In the genomic region with DNA sequence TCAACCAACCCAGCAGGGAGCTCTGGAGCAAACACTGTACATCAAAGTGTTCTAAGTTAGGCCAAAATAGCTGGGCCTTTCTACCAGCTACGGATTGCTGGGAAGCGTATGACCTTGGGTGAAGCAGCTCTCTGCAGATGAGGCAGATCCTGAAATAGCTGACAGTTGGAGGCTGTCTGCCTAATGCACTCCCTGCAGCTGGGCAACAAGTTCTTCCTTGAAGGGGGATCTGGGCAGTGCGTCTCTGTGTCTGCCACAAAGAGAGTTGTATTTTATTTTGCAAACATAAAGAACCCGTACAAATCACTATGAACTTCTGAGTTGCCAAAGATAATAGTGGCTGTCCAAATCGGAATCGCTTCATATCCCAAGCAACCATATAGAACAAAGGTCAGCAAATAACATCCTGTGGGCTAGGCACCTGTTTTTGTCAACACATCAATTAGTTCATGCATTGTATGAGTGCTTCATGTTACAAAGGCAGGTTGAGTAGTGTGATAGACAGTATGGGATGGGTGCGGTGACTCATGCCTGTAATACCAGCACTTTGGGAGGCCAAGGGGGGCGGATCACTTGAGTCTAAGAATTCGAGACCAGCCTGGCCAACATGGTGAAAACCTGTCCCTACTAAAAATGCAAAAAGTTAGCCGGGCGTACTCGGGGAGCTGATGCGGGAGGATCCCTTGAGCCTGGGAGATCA, we compare ENCODE assay signal across 3 cellular contexts.
TF ChIP-seq lines count a peak whose summit lies in the region.

No MANE protein-coding gene starts in this region.

TF ChIP-seq in HCT116, 20 proteins besides CTCF, POLR2A, EP300 and RAD21:
- TF ChIP-seq FOSL1 (IDR thresholded peaks at IDR 0.05; ENCODE audit: low read depth) (peak; percentile 34; the same call in 1 of the 2 replicates), JUND (IDR thresholded peaks at IDR 0.05) (peak; percentile 22; the same call in 1 of the 2 replicates), SP1 (IDR thresholded peaks at IDR 0.05; ENCODE audit: low read depth) (no peak), CEBPB (IDR thresholded peaks at IDR 0.05; ENCODE audit: low read depth) (no peak)
- TF ChIP-seq, protein P1, sequence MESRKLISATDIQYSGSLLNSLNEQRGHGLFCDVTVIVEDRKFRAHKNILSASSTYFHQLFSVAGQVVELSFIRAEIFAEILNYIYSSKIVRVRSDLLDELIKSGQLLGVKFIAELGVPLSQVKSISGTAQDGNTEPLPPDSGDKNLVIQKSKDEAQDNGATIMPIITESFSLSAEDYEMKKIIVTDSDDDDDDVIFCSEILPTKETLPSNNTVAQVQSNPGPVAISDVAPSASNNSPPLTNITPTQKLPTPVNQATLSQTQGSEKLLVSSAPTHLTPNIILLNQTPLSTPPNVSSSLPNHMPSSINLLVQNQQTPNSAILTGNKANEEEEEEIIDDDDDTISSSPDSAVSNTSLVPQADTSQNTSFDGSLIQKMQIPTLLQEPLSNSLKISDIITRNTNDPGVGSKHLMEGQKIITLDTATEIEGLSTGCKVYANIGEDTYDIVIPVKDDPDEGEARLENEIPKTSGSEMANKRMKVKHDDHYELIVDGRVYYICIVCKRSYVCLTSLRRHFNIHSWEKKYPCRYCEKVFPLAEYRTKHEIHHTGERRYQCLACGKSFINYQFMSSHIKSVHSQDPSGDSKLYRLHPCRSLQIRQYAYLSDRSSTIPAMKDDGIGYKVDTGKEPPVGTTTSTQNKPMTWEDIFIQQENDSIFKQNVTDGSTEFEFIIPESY (IDR thresholded peaks at IDR 0.05; ENCODE audit: extremely low read depth, insufficient replicate concordance, low read length): no peak
- TF ChIP-seq, protein P2, sequence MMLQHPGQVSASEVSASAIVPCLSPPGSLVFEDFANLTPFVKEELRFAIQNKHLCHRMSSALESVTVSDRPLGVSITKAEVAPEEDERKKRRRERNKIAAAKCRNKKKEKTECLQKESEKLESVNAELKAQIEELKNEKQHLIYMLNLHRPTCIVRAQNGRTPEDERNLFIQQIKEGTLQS (IDR thresholded peaks at IDR 0.05): no peak
TF ChIP-seq in HCT116: peak in this region for 2.

TF ChIP-seq in K562, 482 proteins besides CTCF, POLR2A, EP300 and RAD21 (continues in another document):
- TF ChIP-seq, protein P3, sequence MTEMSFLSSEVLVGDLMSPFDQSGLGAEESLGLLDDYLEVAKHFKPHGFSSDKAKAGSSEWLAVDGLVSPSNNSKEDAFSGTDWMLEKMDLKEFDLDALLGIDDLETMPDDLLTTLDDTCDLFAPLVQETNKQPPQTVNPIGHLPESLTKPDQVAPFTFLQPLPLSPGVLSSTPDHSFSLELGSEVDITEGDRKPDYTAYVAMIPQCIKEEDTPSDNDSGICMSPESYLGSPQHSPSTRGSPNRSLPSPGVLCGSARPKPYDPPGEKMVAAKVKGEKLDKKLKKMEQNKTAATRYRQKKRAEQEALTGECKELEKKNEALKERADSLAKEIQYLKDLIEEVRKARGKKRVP (CRISPR knock-in tag; IDR thresholded peaks at IDR 0.05): no peak
- TF ChIP-seq HMG20A (CRISPR knock-in tag; conservative IDR thresholded peaks at IDR 0.05) (no peak), TOE1 (IDR thresholded peaks at IDR 0.05; ENCODE audit: borderline replicate concordance) (no peak), TOE1 (CRISPR knock-in tag; IDR thresholded peaks at IDR 0.05; ENCODE audit: borderline replicate concordance, low read depth) (no peak), CBFA2T2 (conservative IDR thresholded peaks at IDR 0.05) (peak; percentile 22; the same call in 1 of the 2 replicates), ETV5 (CRISPR knock-in tag; IDR thresholded peaks at IDR 0.05; ENCODE audit: low read depth) (no peak), ZNF41 (CRISPR knock-in tag; conservative IDR thresholded peaks at IDR 0.05) (no peak), ZNF707 (CRISPR knock-in tag; conservative IDR thresholded peaks at IDR 0.05) (no peak), CBX2 (IDR thresholded peaks at IDR 0.05; ENCODE audit: insufficient read depth, low read length, poor library complexity, severe bottlenecking) (no peak), NFRKB (IDR thresholded peaks at IDR 0.05; ENCODE audit: low read depth) (no peak), ZNF224 (CRISPR knock-in tag; IDR thresholded peaks at IDR 0.05) (no peak), MTA3 (IDR thresholded peaks at IDR 0.05; ENCODE audit: borderline replicate concordance) (no peak), POLR2H (tag; IDR thresholded peaks at IDR 0.05; ENCODE audit: low read depth) (no peak), DIDO1 (tag; IDR thresholded peaks at IDR 0.05; ENCODE audit: low read depth) (no peak), ARID2 (IDR thresholded peaks at IDR 0.05) (no peak), NCOA4 (IDR thresholded peaks at IDR 0.05; ENCODE audit: partially characterized antibody) (no peak)
- TF ChIP-seq, protein P4, sequence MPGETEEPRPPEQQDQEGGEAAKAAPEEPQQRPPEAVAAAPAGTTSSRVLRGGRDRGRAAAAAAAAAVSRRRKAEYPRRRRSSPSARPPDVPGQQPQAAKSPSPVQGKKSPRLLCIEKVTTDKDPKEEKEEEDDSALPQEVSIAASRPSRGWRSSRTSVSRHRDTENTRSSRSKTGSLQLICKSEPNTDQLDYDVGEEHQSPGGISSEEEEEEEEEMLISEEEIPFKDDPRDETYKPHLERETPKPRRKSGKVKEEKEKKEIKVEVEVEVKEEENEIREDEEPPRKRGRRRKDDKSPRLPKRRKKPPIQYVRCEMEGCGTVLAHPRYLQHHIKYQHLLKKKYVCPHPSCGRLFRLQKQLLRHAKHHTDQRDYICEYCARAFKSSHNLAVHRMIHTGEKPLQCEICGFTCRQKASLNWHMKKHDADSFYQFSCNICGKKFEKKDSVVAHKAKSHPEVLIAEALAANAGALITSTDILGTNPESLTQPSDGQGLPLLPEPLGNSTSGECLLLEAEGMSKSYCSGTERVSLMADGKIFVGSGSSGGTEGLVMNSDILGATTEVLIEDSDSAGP (CRISPR knock-in tag; IDR thresholded peaks at IDR 0.05): no peak
- TF ChIP-seq, protein P5, sequence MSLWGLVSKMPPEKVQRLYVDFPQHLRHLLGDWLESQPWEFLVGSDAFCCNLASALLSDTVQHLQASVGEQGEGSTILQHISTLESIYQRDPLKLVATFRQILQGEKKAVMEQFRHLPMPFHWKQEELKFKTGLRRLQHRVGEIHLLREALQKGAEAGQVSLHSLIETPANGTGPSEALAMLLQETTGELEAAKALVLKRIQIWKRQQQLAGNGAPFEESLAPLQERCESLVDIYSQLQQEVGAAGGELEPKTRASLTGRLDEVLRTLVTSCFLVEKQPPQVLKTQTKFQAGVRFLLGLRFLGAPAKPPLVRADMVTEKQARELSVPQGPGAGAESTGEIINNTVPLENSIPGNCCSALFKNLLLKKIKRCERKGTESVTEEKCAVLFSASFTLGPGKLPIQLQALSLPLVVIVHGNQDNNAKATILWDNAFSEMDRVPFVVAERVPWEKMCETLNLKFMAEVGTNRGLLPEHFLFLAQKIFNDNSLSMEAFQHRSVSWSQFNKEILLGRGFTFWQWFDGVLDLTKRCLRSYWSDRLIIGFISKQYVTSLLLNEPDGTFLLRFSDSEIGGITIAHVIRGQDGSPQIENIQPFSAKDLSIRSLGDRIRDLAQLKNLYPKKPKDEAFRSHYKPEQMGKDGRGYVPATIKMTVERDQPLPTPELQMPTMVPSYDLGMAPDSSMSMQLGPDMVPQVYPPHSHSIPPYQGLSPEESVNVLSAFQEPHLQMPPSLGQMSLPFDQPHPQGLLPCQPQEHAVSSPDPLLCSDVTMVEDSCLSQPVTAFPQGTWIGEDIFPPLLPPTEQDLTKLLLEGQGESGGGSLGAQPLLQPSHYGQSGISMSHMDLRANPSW (CRISPR knock-in tag; IDR thresholded peaks at IDR 0.05): no peak

TF ChIP-seq in HepG2, 621 proteins besides CTCF, POLR2A, EP300 and RAD21 (continues in another document):
- TF ChIP-seq, protein P6, sequence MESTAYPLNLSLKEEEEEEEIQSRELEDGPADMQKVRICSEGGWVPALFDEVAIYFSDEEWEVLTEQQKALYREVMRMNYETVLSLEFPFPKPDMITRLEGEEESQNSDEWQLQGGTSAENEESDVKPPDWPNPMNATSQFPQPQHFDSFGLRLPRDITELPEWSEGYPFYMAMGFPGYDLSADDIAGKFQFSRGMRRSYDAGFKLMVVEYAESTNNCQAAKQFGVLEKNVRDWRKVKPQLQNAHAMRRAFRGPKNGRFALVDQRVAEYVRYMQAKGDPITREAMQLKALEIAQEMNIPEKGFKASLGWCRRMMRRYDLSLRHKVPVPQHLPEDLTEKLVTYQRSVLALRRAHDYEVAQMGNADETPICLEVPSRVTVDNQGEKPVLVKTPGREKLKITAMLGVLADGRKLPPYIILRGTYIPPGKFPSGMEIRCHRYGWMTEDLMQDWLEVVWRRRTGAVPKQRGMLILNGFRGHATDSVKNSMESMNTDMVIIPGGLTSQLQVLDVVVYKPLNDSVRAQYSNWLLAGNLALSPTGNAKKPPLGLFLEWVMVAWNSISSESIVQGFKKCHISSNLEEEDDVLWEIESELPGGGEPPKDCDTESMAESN (CRISPR knock-in tag; conservative IDR thresholded peaks at IDR 0.05): no peak
- TF ChIP-seq, protein P1 (CRISPR knock-in tag; IDR thresholded peaks at IDR 0.05): no peak
- TF ChIP-seq ELF1 (CRISPR knock-in tag; IDR thresholded peaks at IDR 0.05): no peak
- no peak for TF ChIP-seq HOXA7 (CRISPR knock-in tag; IDR thresholded peaks at IDR 0.05)
- TF ChIP-seq, protein P7, sequence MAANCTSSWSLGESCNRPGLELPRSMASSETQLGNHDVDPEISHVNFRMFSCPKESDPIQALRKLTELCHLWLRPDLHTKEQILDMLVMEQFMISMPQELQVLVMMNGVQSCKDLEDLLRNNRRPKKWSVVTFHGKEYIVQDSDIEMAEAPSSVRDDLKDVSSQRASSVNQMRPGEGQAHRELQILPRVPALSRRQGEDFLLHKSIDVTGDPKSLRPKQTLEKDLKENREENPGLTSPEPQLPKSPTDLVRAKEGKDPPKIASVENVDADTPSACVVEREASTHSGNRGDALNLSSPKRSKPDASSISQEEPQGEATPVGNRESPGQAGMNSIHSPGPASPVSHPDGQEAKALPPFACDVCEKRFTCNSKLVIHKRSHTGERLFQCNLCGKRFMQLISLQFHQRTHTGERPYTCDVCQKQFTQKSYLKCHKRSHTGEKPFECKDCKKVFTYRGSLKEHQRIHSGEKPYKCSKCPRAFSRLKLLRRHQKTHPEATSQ (CRISPR knock-in tag; IDR thresholded peaks at IDR 0.05; ENCODE audit: borderline replicate concordance): no peak
- TF ChIP-seq FOSL2 (CRISPR knock-in tag; IDR thresholded peaks at IDR 0.05): peak; percentile 41; the same call in 1 of the 2 replicates
- TF ChIP-seq, protein P8, sequence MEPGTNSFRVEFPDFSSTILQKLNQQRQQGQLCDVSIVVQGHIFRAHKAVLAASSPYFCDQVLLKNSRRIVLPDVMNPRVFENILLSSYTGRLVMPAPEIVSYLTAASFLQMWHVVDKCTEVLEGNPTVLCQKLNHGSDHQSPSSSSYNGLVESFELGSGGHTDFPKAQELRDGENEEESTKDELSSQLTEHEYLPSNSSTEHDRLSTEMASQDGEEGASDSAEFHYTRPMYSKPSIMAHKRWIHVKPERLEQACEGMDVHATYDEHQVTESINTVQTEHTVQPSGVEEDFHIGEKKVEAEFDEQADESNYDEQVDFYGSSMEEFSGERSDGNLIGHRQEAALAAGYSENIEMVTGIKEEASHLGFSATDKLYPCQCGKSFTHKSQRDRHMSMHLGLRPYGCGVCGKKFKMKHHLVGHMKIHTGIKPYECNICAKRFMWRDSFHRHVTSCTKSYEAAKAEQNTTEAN (CRISPR knock-in tag; conservative IDR thresholded peaks at IDR 0.05): no peak
- TF ChIP-seq, protein P9, sequence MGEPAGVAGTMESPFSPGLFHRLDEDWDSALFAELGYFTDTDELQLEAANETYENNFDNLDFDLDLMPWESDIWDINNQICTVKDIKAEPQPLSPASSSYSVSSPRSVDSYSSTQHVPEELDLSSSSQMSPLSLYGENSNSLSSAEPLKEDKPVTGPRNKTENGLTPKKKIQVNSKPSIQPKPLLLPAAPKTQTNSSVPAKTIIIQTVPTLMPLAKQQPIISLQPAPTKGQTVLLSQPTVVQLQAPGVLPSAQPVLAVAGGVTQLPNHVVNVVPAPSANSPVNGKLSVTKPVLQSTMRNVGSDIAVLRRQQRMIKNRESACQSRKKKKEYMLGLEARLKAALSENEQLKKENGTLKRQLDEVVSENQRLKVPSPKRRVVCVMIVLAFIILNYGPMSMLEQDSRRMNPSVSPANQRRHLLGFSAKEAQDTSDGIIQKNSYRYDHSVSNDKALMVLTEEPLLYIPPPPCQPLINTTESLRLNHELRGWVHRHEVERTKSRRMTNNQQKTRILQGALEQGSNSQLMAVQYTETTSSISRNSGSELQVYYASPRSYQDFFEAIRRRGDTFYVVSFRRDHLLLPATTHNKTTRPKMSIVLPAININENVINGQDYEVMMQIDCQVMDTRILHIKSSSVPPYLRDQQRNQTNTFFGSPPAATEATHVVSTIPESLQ (CRISPR knock-in tag; conservative IDR thresholded peaks at IDR 0.05): no peak
- TF ChIP-seq ETV6 (CRISPR knock-in tag; conservative IDR thresholded peaks at IDR 0.05): no peak
- TF ChIP-seq TOPORS (CRISPR knock-in tag; IDR thresholded peaks at IDR 0.05): no peak
- no peak for TF ChIP-seq ZNF816 (CRISPR knock-in tag; IDR thresholded peaks at IDR 0.05; ENCODE audit: borderline replicate concordance)
- TF ChIP-seq MAFF (IDR thresholded peaks at IDR 0.05; ENCODE audit: low read depth, low read length): peak; percentile 82
- TF ChIP-seq, protein P10, sequence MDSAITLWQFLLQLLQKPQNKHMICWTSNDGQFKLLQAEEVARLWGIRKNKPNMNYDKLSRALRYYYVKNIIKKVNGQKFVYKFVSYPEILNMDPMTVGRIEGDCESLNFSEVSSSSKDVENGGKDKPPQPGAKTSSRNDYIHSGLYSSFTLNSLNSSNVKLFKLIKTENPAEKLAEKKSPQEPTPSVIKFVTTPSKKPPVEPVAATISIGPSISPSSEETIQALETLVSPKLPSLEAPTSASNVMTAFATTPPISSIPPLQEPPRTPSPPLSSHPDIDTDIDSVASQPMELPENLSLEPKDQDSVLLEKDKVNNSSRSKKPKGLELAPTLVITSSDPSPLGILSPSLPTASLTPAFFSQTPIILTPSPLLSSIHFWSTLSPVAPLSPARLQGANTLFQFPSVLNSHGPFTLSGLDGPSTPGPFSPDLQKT (CRISPR knock-in tag; IDR thresholded peaks at IDR 0.05; ENCODE audit: borderline replicate concordance): no peak
